Comparison of ENCODE assay signal across 8 cellular contexts in genomic region chr1:154182342-154183044, GRCh38. TPM values are rescaled to one million over a fixed set of nuclear protein-coding genes. Genes with fewer than 3 reads are reported as not detected.
DNase-seq lines count a peak whose midpoint lies in the region; ATAC-seq and TF ChIP-seq lines count a peak whose summit lies in the region.

No MANE protein-coding gene starts in this region.

- peak overlapping the region; percentile 91 for H3K27ac ChIP-seq in 22Rv1

- peaks cover 0 to under 1% of the 10 kb centered on the region in 2 donors for H3K27me3 Mint-ChIP-seq in effector memory CD8-positive, alpha-beta T cell

- H3K9me3 Mint-ChIP-seq in effector memory CD8-positive, alpha-beta T cell, result no peaks in the 10 kb centered on the region

- H3K4me1 Mint-ChIP-seq in effector memory CD8-positive, alpha-beta T cell (ENCODE audit: low read depth in 2 of 2), result peaks cover 48 to 55% of the 10 kb centered on the region in 2 donors

- peak; percentile 76 for DNase-seq in NCI-H69 (lab: John Stamatoyannopoulos, UW)
- DNase-seq in activated CD8-positive, alpha-beta memory T cell treated with anti-CD3 and anti-CD28 coated beads for 24 hours, result peak; percentile 91
- peak; percentile 27 to 50 (median 44) for DNase-seq in effector memory CD8-positive, alpha-beta T cell
- DNase-seq in mesenteric fat pad (ENCODE audit: low spot score), result peak; percentile 93
- DNase-seq in stimulated activated CD8-positive, alpha-beta memory T cell treated with anti-CD3 and anti-CD28 coated beads, Interleukin-15, amount 100 ng/mL, for 24 hours (ENCODE audit: low read depth), result peak; percentile 45

- no peak; the same call in 1 of the 2 replicates for TF ChIP-seq CTCF in 22Rv1 (IDR thresholded peaks at IDR 0.05)

- peak; percentile 57 for ATAC-seq in GM18502 (IDR thresholded peaks at IDR 0.05; ENCODE audit: poor library complexity, unreplicated experiment)
- ATAC-seq in HG03025 (IDR thresholded peaks at IDR 0.05; ENCODE audit: low FRiP score, unreplicated experiment), result peak; percentile 52
- peak; percentile 67 for ATAC-seq in effector memory CD8-positive, alpha-beta T cell (replicated peaks)

- H3K4me3 Mint-ChIP-seq in effector memory CD8-positive, alpha-beta T cell, result peak overlapping the region; percentile 96 to 100

- H3K36me3 Mint-ChIP-seq in effector memory CD8-positive, alpha-beta T cell (ENCODE audit: insufficient read depth), result peaks cover 34% of the 10 kb centered on the region

- peak overlapping the region; percentile 85 to 96 for H3K27ac Mint-ChIP-seq in effector memory CD8-positive, alpha-beta T cell

RNA-seq across cellular contexts. Expression of gene TPM3, which starts 9.4 kb away (rescaled TPM):
- 294 TPM for total RNA-seq in mesenteric fat pad

RNA-seq across cellular contexts. Expression of gene CFAP141, which starts 23.6 kb away (rescaled TPM):
- total RNA-seq in mesenteric fat pad, result not detected

RNA-seq across cellular contexts. Expression of gene NUP210L, which starts 27.6 kb away (rescaled TPM):
- total RNA-seq in mesenteric fat pad, result not detected

RNA-seq across cellular contexts. Expression of gene UBAP2L, which starts 38.3 kb away (rescaled TPM):
- total RNA-seq in mesenteric fat pad, result 143 TPM

Comparison
In these comparisons a context has a peak if more than half of its experiments do, and no peak if none do; other contexts are left out.
1. Peak in every context shown above with its lines: DNase-seq, ATAC-seq and H3K27ac ChIP-seq.